8 cellular contexts compared by ENCODE assay signal in genomic region chr6:170459451-170459850, GRCh38.
DNase-seq lines count a peak whose midpoint lies in the region; ATAC-seq lines count a peak whose summit lies in the region.

No MANE protein-coding gene starts in this region.

- peaks cover 1 to 11% (median 6%) of the 10 kb centered on the region in 3 donors for H3K27me3 Mint-ChIP-seq in immature natural killer cell (ENCODE audit: low read depth in 3 of 3)

- H3K9me3 Mint-ChIP-seq in immature natural killer cell, result no peaks in the 10 kb centered on the region

- no peak overlapping the region for H3K27ac ChIP-seq in caudate nucleus (ENCODE audit: low read depth, low read length)

- peak in 2 of 3 donors; percentile 1 to 5 for DNase-seq in stimulated activated CD4-positive, alpha-beta T cell treated with anti-CD3 and anti-CD28 coated beads, Interleukin-12 subunit alpha, Interleukin-12 subunit beta, amount 100 ng/mL, for 48 hours (ENCODE audit: low read depth in 2 of 3, low spot score in 1 of 3)
- DNase-seq in stimulated activated CD4-positive, alpha-beta T cell treated with anti-CD3 and anti-CD28 coated beads, Interleukin-12 subunit alpha, Interleukin-12 subunit beta, amount 100 ng/mL, for 4 hours, result no peak
- DNase-seq in UCSD-AML1 (lab: John Stamatoyannopoulos, UW; ENCODE audit: unreplicated experiment) (peak; percentile 49), immature natural killer cell (peak; percentile 68 to 75 (median 68)), caudate nucleus (lab: John Stamatoyannopoulos, UW) (no peak), OCI-M2 (lab: John Stamatoyannopoulos, UW; ENCODE audit: unreplicated experiment) (no peak)

- H3K36me3 Mint-ChIP-seq in immature natural killer cell, result no peaks in the 10 kb centered on the region

- peaks cover 68 to 72% of the 10 kb centered on the region in 2 donors for H3K4me1 Mint-ChIP-seq in immature natural killer cell

- ATAC-seq in HG03066 (IDR thresholded peaks at IDR 0.05; ENCODE audit: low read depth, unreplicated experiment) (peak; percentile 69), HG03439 (IDR thresholded peaks at IDR 0.05; ENCODE audit: unreplicated experiment) (no peak)

- peak overlapping the region; percentile 93 to 99 (median 96) for H3K27ac Mint-ChIP-seq in immature natural killer cell

- peak overlapping the region; percentile 77 to 96 (median 88) for H3K4me3 Mint-ChIP-seq in immature natural killer cell

Comparison
In these comparisons a context has a peak if more than half of its experiments do, and no peak if none do; other contexts are left out.
1. DNase-seq: peak in stimulated activated CD4-positive, alpha-beta T cell treated with anti-CD3 and anti-CD28 coated beads, Interleukin-12 subunit alpha, Interleukin-12 subunit beta, amount 100 ng/mL, for 48 hours (2 of 3), UCSD-AML1 (single experiment) and immature natural killer cell (3 of 3); none in stimulated activated CD4-positive, alpha-beta T cell treated with anti-CD3 and anti-CD28 coated beads, Interleukin-12 subunit alpha, Interleukin-12 subunit beta, amount 100 ng/mL, for 4 hours (single experiment), caudate nucleus (0 of 61) and OCI-M2 (single experiment).